Comparison of ENCODE assay signal across 13 cellular contexts in genomic region chr6:169224185-169224695, GRCh38. TPM values are rescaled to one million over a fixed set of nuclear protein-coding genes. Genes with fewer than 3 reads are reported as not detected.
DNase-seq lines count a peak whose midpoint lies in the region; TF ChIP-seq lines count a peak whose summit lies in the region.
"Had no signal": no experiment of that assay in that cellular context is flagged by ENCODE, and none has a peak within 500 bp of the region (broad histone marks: within the 10 kb centered on the region; RNA-seq: fewer than 3 reads in every experiment).

No MANE protein-coding gene starts in this region.

- H2BK5ac ChIP-seq in neuronal stem cell (ENCODE audit: low read length), result no peak overlapping the region

- H3K4me1 ChIP-seq in fibroblast of lung (ENCODE audit: control insufficient read depth, extremely low read depth, insufficient read depth, low read length) (no peaks in the 10 kb centered on the region), neuronal stem cell (ENCODE audit: control insufficient read depth in 2 of 2, insufficient read depth in 1 of 2, low read depth in 1 of 2, low read length in 2 of 2) (no peaks in the 10 kb centered on the region)

- no peak overlapping the region for H3K14ac ChIP-seq in neuronal stem cell (ENCODE audit: low read length)

- H3K9ac ChIP-seq in fibroblast of lung (ENCODE audit: insufficient read depth, low read length), result no peak overlapping the region
- no peak overlapping the region for H3K9ac ChIP-seq in neuronal stem cell (ENCODE audit: low read depth, low read length, poor library complexity)

- no peak overlapping the region for H4K91ac ChIP-seq in neuronal stem cell (ENCODE audit: low read depth, low read length, poor library complexity)

- no peak overlapping the region for H3K18ac ChIP-seq in neuronal stem cell (ENCODE audit: low read length)

- no peak overlapping the region for H2BK12ac ChIP-seq in neuronal stem cell (ENCODE audit: low read length)

- H3K4me3 ChIP-seq in fibroblast of lung (replicated peaks in 1 of 4; ENCODE audit: control extremely low read depth in 1 of 4, insufficient read depth in 1 of 4, low read depth in 3 of 4, low read length in 4 of 4) (no peak overlapping the region), neuronal stem cell (ENCODE audit: low read length in 2 of 2) (peak overlapping the region in 1 of 2 donors; percentile 10)

- peak; percentile 39 for DNase-seq in AG08396 (ENCODE audit: low spot score)
- peak; percentile 24 for DNase-seq in T1000 (lab: John Stamatoyannopoulos, UW)
- peak; percentile 74 to 91 for DNase-seq in fibroblast of lung (ENCODE audit: low read depth in 2 of 2)
- DNase-seq in neuronal stem cell (ENCODE audit: low spot score), result no peak
- DNase-seq in DMS79 treated with DMSO at 0.1 percent for 48 hours (lab: John Stamatoyannopoulos, UW), result no peak
- DNase-seq in HuH-7 (ENCODE audit: low spot score), result no peak
- no peak for DNase-seq in activated CD4-positive, alpha-beta T cell treated with anti-CD3 and anti-CD28 coated beads for 48 hours
- no peak for DNase-seq in globus pallidus (ENCODE audit: low spot score)
- DNase-seq: MV-4-11, NCI-H524, SIG-M5 had no signal

- peaks cover 20% of the 10 kb centered on the region for H3K36me3 ChIP-seq in fibroblast of lung (ENCODE audit: control insufficient read depth, insufficient read depth, low read length)
- H3K36me3 ChIP-seq in neuronal stem cell (replicated peaks in 1 of 2; ENCODE audit: control insufficient read depth in 2 of 2, insufficient read depth in 2 of 2, low read length in 2 of 2), result no peaks in the 10 kb centered on the region

- no peak overlapping the region for H2AK5ac ChIP-seq in neuronal stem cell (ENCODE audit: low read depth, low read length)

- no peak overlapping the region for H3K4ac ChIP-seq in neuronal stem cell (ENCODE audit: low read length)

- peak overlapping the region; percentile 8 for H3K23ac ChIP-seq in neuronal stem cell (ENCODE audit: low read depth, low read length, poor library complexity)

- no peak for TF ChIP-seq CTCF in fibroblast of lung (conservative IDR thresholded peaks at IDR 0.05 in 1 of 2, IDR thresholded peaks at IDR 0.05 in 1 of 2; ENCODE audit: low read depth in 1 of 2, low read length in 2 of 2)

- no peaks in the 10 kb centered on the region for H3K9me3 ChIP-seq in fibroblast of lung (ENCODE audit: control insufficient read depth, insufficient read depth, low read depth, low read length)
- peaks cover 0 to 9% of the 10 kb centered on the region in 2 donors for H3K9me3 ChIP-seq in neuronal stem cell (replicated peaks in 1 of 2; ENCODE audit: control insufficient read depth in 2 of 2, insufficient read depth in 1 of 2, low read depth in 1 of 2, low read length in 2 of 2)

- no peak overlapping the region for H2BK120ac ChIP-seq in neuronal stem cell (ENCODE audit: low read depth, low read length)

- no peaks in the 10 kb centered on the region for H3K79me1 ChIP-seq in neuronal stem cell (ENCODE audit: low read depth, low read length)

- no CpG with 5 or more reads among the region's 10 CpGs for WGBS in neuronal stem cell (ENCODE audit: extremely low coverage in 2 of 2, insufficient read length in 2 of 2, insufficient replicate concordance in 1 of 2), 2 donors

- no peaks in the 10 kb centered on the region for H3K79me2 ChIP-seq in fibroblast of lung (ENCODE audit: control insufficient read depth, insufficient read depth, low read length)

- H2AFZ ChIP-seq in fibroblast of lung (ENCODE audit: low read length) (no peak overlapping the region), neuronal stem cell (ENCODE audit: low read length) (no peak overlapping the region)

- H3K27ac ChIP-seq in fibroblast of lung (ENCODE audit: insufficient read depth, low read length) (peak overlapping the region; percentile 28), neuronal stem cell (replicated peaks; ENCODE audit: low read length) (no peak overlapping the region)
- H3K27ac ChIP-seq: HL-60 had no signal

- H3K4me2 ChIP-seq in fibroblast of lung (ENCODE audit: extremely low read depth, insufficient read depth, low read length) (no peak overlapping the region), neuronal stem cell (ENCODE audit: insufficient read depth, low read length, poor library complexity, severe bottlenecking) (no peak overlapping the region)

- H3K27me3 ChIP-seq in fibroblast of lung (ENCODE audit: control insufficient read depth, insufficient read depth, low read length) (no peaks in the 10 kb centered on the region), neuronal stem cell (ENCODE audit: control insufficient read depth in 3 of 3, insufficient read depth in 3 of 3, low read depth in 1 of 3, low read length in 3 of 3) (no peaks in the 10 kb centered on the region)

- H2BK15ac ChIP-seq in neuronal stem cell (ENCODE audit: low read length), result no peak overlapping the region

- no peak overlapping the region for H4K8ac ChIP-seq in neuronal stem cell (ENCODE audit: low read depth, low read length)

- H4K20me1 ChIP-seq in fibroblast of lung (ENCODE audit: control insufficient read depth, extremely low read depth, insufficient read depth, low read length), result no peaks in the 10 kb centered on the region

RNA-seq across cellular contexts. Expression of gene THBS2, which starts 29.4 kb away (rescaled TPM):
- total RNA-seq in fibroblast of lung, result 269 and 473 TPM in 2 replicates
- polyA plus RNA-seq in fibroblast of lung, result 86.5 and 99.4 TPM in 2 replicates
- 82.3 and 93.6 TPM in 2 replicates for polyA plus RNA-seq in fibroblast of lung (2012)
- 143 and 186 TPM in 2 replicates for polyA minus RNA-seq in fibroblast of lung (ENCODE audit: low replicate concordance)
- polyA plus RNA-seq in neuronal stem cell (2013, experiment 1 of 2), result 0.14 TPM
- polyA plus RNA-seq in neuronal stem cell (2013, experiment 2 of 2), result 0.14 TPM
- total RNA-seq: activated T-helper 2 cell treated with anti-CD3 and anti-CD28 coated beads, Interferon-gamma antibody, Interleukin-2, Interleukin-4, amounts not matched to agents 10 μg/mL and 5 μg/mL and 100 μg/mL, durations not matched to agents 14 hours and 24 hours and 36 hours had no signal

Comparison
In these comparisons a context has a peak if more than half of its experiments do, and no peak if none do; other contexts are left out.
1. DNase-seq: peak in AG08396 (single experiment), T1000 (single experiment) and fibroblast of lung (2 of 2); none in neuronal stem cell (single experiment), DMS79 treated with DMSO at 0.1 percent for 48 hours (single experiment), HuH-7 (single experiment), activated CD4-positive, alpha-beta T cell treated with anti-CD3 and anti-CD28 coated beads for 48 hours (single experiment) and globus pallidus (single experiment).